8 cellular contexts compared by ENCODE assay signal in genomic region chr1:236489710-236490377, GRCh38. TPM values are rescaled to one million over a fixed set of nuclear protein-coding genes. Genes with fewer than 3 reads are reported as not detected.
DNase-seq lines count a peak whose midpoint lies in the region; ATAC-seq and TF ChIP-seq lines count a peak whose summit lies in the region.

No MANE protein-coding gene starts in this region.

- POLR2A ChIA-PET in IMR-90 (lab: Charles Lee; ENCODE audit: unreplicated experiment): no interaction called here

- TF ChIP-seq POLR2A in IMR-90 (IDR thresholded peaks at IDR 0.05; ENCODE audit: low read depth, low read length) (no peak), lower leg skin (IDR thresholded peaks at IDR 0.05) (no peak)

- no peak overlapping the region for H3K56ac ChIP-seq in IMR-90 (ENCODE audit: extremely low read depth, insufficient read depth, low read length)

- H3K4me3 Mint-ChIP-seq in natural killer cell: no peak overlapping the region

- H3K9ac ChIP-seq in IMR-90 (ENCODE audit: low read depth, low read length): no peak overlapping the region

- peak; percentile 88 for ATAC-seq in IMR-90 (ENCODE audit: low read depth)
- 0 out of 3 replicates have a peak, but pooled peaks have one; percentile 41 for ATAC-seq in RWPE2 (ENCODE audit: low read depth)
- ATAC-seq in natural killer cell: peak; percentile 56 to 70 (median 62)
- ATAC-seq in HG02642 (IDR thresholded peaks at IDR 0.05; ENCODE audit: poor library complexity, unreplicated experiment): no peak

- peaks cover 0 to 7% of the 10 kb centered on the region in 2 donors for H3K4me1 Mint-ChIP-seq in natural killer cell

- H3K4me1 ChIP-seq in IMR-90 (ENCODE audit: control insufficient read depth, insufficient read depth, low read length) (no peaks in the 10 kb centered on the region; the same call in 1 of the 2 replicates), RWPE2 (ENCODE audit: insufficient read depth, poor library complexity, severe bottlenecking) (no peaks in the 10 kb centered on the region)

- H3K27ac Mint-ChIP-seq in natural killer cell: no peak overlapping the region

- H3K9me3 ChIP-seq in IMR-90 (ENCODE audit: control insufficient read depth, insufficient read depth, low read length) (no peaks in the 10 kb centered on the region), RWPE2 (ENCODE audit: severe bottlenecking) (no peaks in the 10 kb centered on the region)

- H4K20me1 ChIP-seq in IMR-90 (ENCODE audit: insufficient read depth, low read length): no peaks in the 10 kb centered on the region

- peaks cover 17 to 25% of the 10 kb centered on the region in 2 donors for H3K27me3 Mint-ChIP-seq in natural killer cell (ENCODE audit: low read depth in 2 of 2)

- no peak overlapping the region for H4K5ac ChIP-seq in IMR-90 (ENCODE audit: low read depth, low read length)

- H2BK15ac ChIP-seq in IMR-90 (ENCODE audit: low read depth, low read length): no peak overlapping the region

- no peaks in the 10 kb centered on the region for H3K36me3 Mint-ChIP-seq in natural killer cell

- no peak overlapping the region for H2BK120ac ChIP-seq in IMR-90 (ENCODE audit: low read depth, low read length)

- H3K4me3 ChIP-seq in IMR-90 (ENCODE audit: insufficient read depth, low read depth, low read length) (no peak overlapping the region), RWPE2 (ENCODE audit: severe bottlenecking) (no peak overlapping the region), epithelial cell of proximal tubule (ENCODE audit: low read depth, low read length) (no peak overlapping the region), lower leg skin (ENCODE audit: low read depth, poor library complexity, severe bottlenecking) (no peak overlapping the region)

- H3K23ac ChIP-seq in IMR-90 (ENCODE audit: low read depth, low read length): no peak overlapping the region

- H3K27me3 ChIP-seq in IMR-90 (ENCODE audit: control insufficient read depth, insufficient read depth, low read length): peaks cover 4% of the 10 kb centered on the region
- H3K27me3 ChIP-seq in RWPE2 (ENCODE audit: insufficient read depth, poor library complexity, severe bottlenecking): no peaks in the 10 kb centered on the region

- no peaks in the 10 kb centered on the region for H3K9me1 ChIP-seq in IMR-90 (ENCODE audit: insufficient read depth, low read length)

- BruUV-seq in IMR-90 (replicated peaks; lab: Mats Ljungman, UMichigan): no TSS peak

- no peak overlapping the region for H4K91ac ChIP-seq in IMR-90 (ENCODE audit: insufficient read depth, low read depth, low read length)

- dilution Hi-C loops in IMR-90 (cut with HindIII; ENCODE audit: low sequenced_read_pairs, unreplicated experiment): no loop called here

- H2BK5ac ChIP-seq in IMR-90 (ENCODE audit: low read depth, low read length, poor library complexity, severe bottlenecking): no peak overlapping the region

- no peak overlapping the region for H3K18ac ChIP-seq in IMR-90 (ENCODE audit: low read depth, low read length)

- H2AK5ac ChIP-seq in IMR-90 (ENCODE audit: low read depth, low read length): no peak overlapping the region

- intact Hi-C loops in IMR-90 (cut with micrococcal nuclease) (loop anchor here (1.0 kb wide), 1 partner anchor 381 kb away; no protein-coding TSS in a partner anchor), natural killer cell (cut with micrococcal nuclease) (loop anchor here (1.0 kb wide), 2 partner anchors 381 to 387 kb away; no protein-coding TSS in a partner anchor), lower leg skin (cut with DNase I; ENCODE audit: low total_unique reads) (loop anchor here (5.0 kb wide), 1 partner anchor 378 kb away; no protein-coding TSS in a partner anchor)

- no peaks in the 10 kb centered on the region for H3K9me3 Mint-ChIP-seq in natural killer cell

- TF ChIP-seq CTCF in IMR-90 (conservative IDR thresholded peaks at IDR 0.05; ENCODE audit: low read depth, low read length) (peak; percentile 62), RWPE2 (IDR thresholded peaks at IDR 0.05; ENCODE audit: poor library complexity, severe bottlenecking) (peak; percentile 31), epithelial cell of proximal tubule (conservative IDR thresholded peaks at IDR 0.05; ENCODE audit: low read depth, low read length) (peak; percentile 56), natural killer cell (IDR thresholded peaks at IDR 0.05) (peak; percentile 79), lower leg skin (IDR thresholded peaks at IDR 0.05) (no peak)

- DNase-seq in A172 (ENCODE audit: low spot score) (peak; percentile 71), G401 (ENCODE audit: low spot score) (peak; percentile 57), IMR-90 (peak; percentile 55), RWPE2 (ENCODE audit: low spot score) (no peak), epithelial cell of proximal tubule (ENCODE audit: low read depth) (no peak), natural killer cell (no peak), lower leg skin (ENCODE audit: low spot score in 2 of 2) (no peak)

- no peak overlapping the region for H2BK20ac ChIP-seq in IMR-90 (ENCODE audit: low read depth, low read length)

- WGBS in IMR-90 (ENCODE audit: extremely low coverage in 2 of 2, insufficient read length in 1 of 2), 2 experiments: 8% methylated on average over 4 of the region's 11 CpGs; no CpG with 5 or more reads in 1 of the 2 experiments
- 24 to 34% methylated on average over 11 of the region's 11 CpGs for WGBS in lower leg skin, 2 donors

- H2AFZ ChIP-seq in IMR-90 (replicated peaks; ENCODE audit: low read length, poor library complexity): no peak overlapping the region

- no peaks in the 10 kb centered on the region for H3K36me3 ChIP-seq in IMR-90 (ENCODE audit: control insufficient read depth, insufficient read depth, low read length)
- no peaks in the 10 kb centered on the region for H3K36me3 ChIP-seq in RWPE2 (ENCODE audit: low read depth)

- H2AK9ac ChIP-seq in IMR-90 (replicated peaks; ENCODE audit: low read depth, low read length, poor library complexity): no peak overlapping the region

- no peak overlapping the region for H3K14ac ChIP-seq in IMR-90 (replicated peaks; ENCODE audit: low read depth, low read length)

- no peak overlapping the region for H4K8ac ChIP-seq in IMR-90 (ENCODE audit: low read depth in 2 of 2, low read length in 2 of 2)

- H3K27ac ChIP-seq in IMR-90 (ENCODE audit: insufficient read depth, low read length): no peak overlapping the region
- no peak overlapping the region for H3K27ac ChIP-seq in RWPE2 (ENCODE audit: poor library complexity, severe bottlenecking)

- in situ Hi-C loops in G401 (cut with HindIII; ENCODE audit: low sequenced_read_pairs): loop anchor here (25.0 kb wide), 1 partner anchor 378 kb away; no protein-coding TSS in a partner anchor
- in situ Hi-C loops in IMR-90 (cut with MboI; ENCODE audit: low sequenced_read_pairs): no loop called here

- H3K79me1 ChIP-seq in IMR-90 (ENCODE audit: low read depth in 1 of 2, low read length in 2 of 2): no peaks in the 10 kb centered on the region

- CTCF ChIA-PET in IMR-90 (lab: Yijun Ruan, JAX): interaction anchor here (0.6 kb wide), 1 partner anchor 73 kb away, joined by 4 read pairs; no protein-coding TSS in a partner anchor

- H3K4ac ChIP-seq in IMR-90 (ENCODE audit: low read depth, low read length): no peak overlapping the region

- TF ChIP-seq RAD21 in IMR-90 (IDR thresholded peaks at IDR 0.05; ENCODE audit: low read length): peak; percentile 55

- no peak overlapping the region for H3K4me2 ChIP-seq in IMR-90 (ENCODE audit: low read depth, low read length)

TF ChIP-seq in IMR-90, 13 proteins besides CTCF, POLR2A, EP300 and RAD21:
- TF ChIP-seq SMC3 (IDR thresholded peaks at IDR 0.05; ENCODE audit: low read depth, low read length) (peak; percentile 65), CHD1 (IDR thresholded peaks at IDR 0.05; ENCODE audit: low read depth, low read length) (no peak)

RNA-seq across cellular contexts. Expression of gene LGALS8, which starts 33.9 kb away (rescaled TPM):
- 96.9 and 104 TPM in 2 replicates for total RNA-seq in A172 (2014; rRNA removed; shearing (Covaris generic))
- 26.2 and 32.0 TPM in 2 replicates for total RNA-seq in G401 (2014; rRNA removed; shearing (Covaris generic))
- total RNA-seq in IMR-90 (2012; rRNA removed) (44.7 and 57.7 TPM in 2 replicates), epithelial cell of proximal tubule (30.3 and 47.3 TPM in 2 replicates), natural killer cell (100 to 1,000 TPM in 2 of 3 donors, 10 to 100 TPM in 1; 90.5 to 129 (median 114) TPM), lower leg skin (100 to 1,000 TPM in 1 of 4 donors, 10 to 100 TPM in 3; 80.2 to 138 (median 89.4) TPM)
- 26.2 and 41.3 TPM in 2 replicates for polyA plus RNA-seq in IMR-90 (2012; rRNA removed)
- polyA plus RNA-seq in IMR-90 (2012; cell fraction: cytosol; rRNA removed): 11.6 and 35.4 TPM in 2 replicates
- polyA plus RNA-seq in IMR-90 (2012; cell fraction: nucleus; rRNA removed; ENCODE audit: low replicate concordance): 27.9 and 111 TPM in 2 replicates

Comparison
In these comparisons a context has a peak if more than half of its experiments do, and no peak if none do; other contexts are left out.
1. DNase-seq: peak in A172 (single experiment), G401 (single experiment) and IMR-90 (single experiment); none in RWPE2 (single experiment), epithelial cell of proximal tubule (single experiment), natural killer cell (single experiment) and lower leg skin (0 of 2).
2. CTCF ChIP-seq: peak in IMR-90 (single experiment), RWPE2 (single experiment), epithelial cell of proximal tubule (single experiment) and natural killer cell (single experiment); none in lower leg skin (0 of 3).